14 cellular contexts compared by ENCODE assay signal in the genomic region with DNA sequence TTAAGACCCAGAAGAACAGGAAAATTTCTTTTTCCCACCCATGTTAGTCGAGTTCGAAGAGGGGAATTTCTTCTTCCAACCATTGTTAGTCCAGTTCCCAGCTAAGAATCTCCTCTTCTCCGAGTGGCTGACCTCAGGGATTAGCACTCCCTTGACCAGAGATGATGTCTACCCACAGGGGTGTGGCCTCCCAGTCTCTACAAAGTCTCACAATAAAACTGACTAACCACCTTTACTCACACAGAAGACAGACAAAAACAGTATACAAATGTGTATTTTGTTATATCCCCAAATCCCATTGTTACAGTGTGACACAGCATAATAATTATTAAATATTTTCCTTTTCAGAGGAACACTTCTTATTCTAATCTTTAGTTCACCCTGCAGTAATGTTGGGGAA.
DNase-seq lines count a peak whose midpoint lies in the region; ATAC-seq and TF ChIP-seq lines count a peak whose summit lies in the region.
"Had no signal": no experiment of that assay in that cellular context is flagged by ENCODE, and none has a peak within 500 bp of the region (broad histone marks: within the 10 kb centered on the region; RNA-seq: fewer than 3 reads in every experiment).

No MANE protein-coding gene starts in this region.

- H3K56ac ChIP-seq in IMR-90 (ENCODE audit: extremely low read depth, insufficient read depth, low read length): no peak overlapping the region

- no peaks in the 10 kb centered on the region for H3K27me3 Mint-ChIP-seq in MCF 10A (ENCODE audit: insufficient read depth, unreplicated experiment)
- H3K27me3 Mint-ChIP-seq in activated CD8-positive, alpha-beta T cell treated with anti-CD3 and anti-CD28 coated beads, Interleukin-2, amount 10 ng/mL, durations not matched to agents 7 days and 5 days (ENCODE audit: low read depth): peaks cover 5% of the 10 kb centered on the region
- no peaks in the 10 kb centered on the region for H3K27me3 Mint-ChIP-seq in naive thymus-derived CD8-positive, alpha-beta T cell
- H3K27me3 Mint-ChIP-seq: IgD-negative memory B cell had no signal

- H3K4me3 Mint-ChIP-seq in MCF 10A (ENCODE audit: unreplicated experiment): no peak overlapping the region
- H3K4me3 Mint-ChIP-seq in activated CD8-positive, alpha-beta T cell treated with anti-CD3 and anti-CD28 coated beads, Interleukin-2, amount 10 ng/mL, durations not matched to agents 7 days and 5 days: no peak overlapping the region
- no peak overlapping the region for H3K4me3 Mint-ChIP-seq in naive thymus-derived CD8-positive, alpha-beta T cell
- H3K4me3 Mint-ChIP-seq: activated T-cell treated with anti-CD3 and anti-CD28 coated beads, Interleukin-2, amount 50 U/mL, for 72 hours; IgD-negative memory B cell had no signal

- H3K36me3 Mint-ChIP-seq in MCF 10A (ENCODE audit: insufficient read depth, unreplicated experiment): no peaks in the 10 kb centered on the region
- peaks cover 4% of the 10 kb centered on the region for H3K36me3 Mint-ChIP-seq in activated CD8-positive, alpha-beta T cell treated with anti-CD3 and anti-CD28 coated beads, Interleukin-2, amount 10 ng/mL, durations not matched to agents 7 days and 5 days (ENCODE audit: low read depth)
- H3K36me3 Mint-ChIP-seq in naive thymus-derived CD8-positive, alpha-beta T cell: no peaks in the 10 kb centered on the region
- H3K36me3 Mint-ChIP-seq: IgD-negative memory B cell had no signal

- dilution Hi-C loops in IMR-90 (cut with HindIII; ENCODE audit: low sequenced_read_pairs, unreplicated experiment): no loop called here

- H4K91ac ChIP-seq in IMR-90 (ENCODE audit: insufficient read depth, low read depth, low read length): no peak overlapping the region
- H4K91ac ChIP-seq in mesenchymal stem cell (ENCODE audit: low read length): no peak overlapping the region

- H3K9ac ChIP-seq in IMR-90 (ENCODE audit: low read depth, low read length) (no peak overlapping the region), mesenchymal stem cell (ENCODE audit: low read length) (peak overlapping the region; percentile 91)

- H3K9me1 ChIP-seq in IMR-90 (ENCODE audit: insufficient read depth, low read length): no peaks in the 10 kb centered on the region

- BruUV-seq in IMR-90 (replicated peaks; lab: Mats Ljungman, UMichigan): no TSS peak
- BruUV-seq in MCF 10A (replicated peaks; lab: Mats Ljungman, UMichigan): no TSS peak

- H3K4me1 ChIP-seq in IMR-90 (ENCODE audit: control insufficient read depth, insufficient read depth, low read length) (peaks cover 4% of the 10 kb centered on the region), mesenchymal stem cell (ENCODE audit: control insufficient read depth, insufficient read depth, low read depth, low read length) (no peaks in the 10 kb centered on the region)

- no peak overlapping the region for H2BK12ac ChIP-seq in mesenchymal stem cell (ENCODE audit: low read length in 2 of 2)

- H2BK15ac ChIP-seq in IMR-90 (ENCODE audit: low read depth, low read length) (peak overlapping the region; percentile 42; the same call in 1 of the 3 replicates), mesenchymal stem cell (ENCODE audit: low read depth, poor library complexity, severe bottlenecking) (no peak overlapping the region)

- DNase-seq in A172 (ENCODE audit: low spot score): peak; percentile 60
- DNase-seq in IMR-90: peak; percentile 10
- peak; percentile 25 for DNase-seq in MCF 10A (ENCODE audit: unreplicated experiment)
- peak; percentile 62 for DNase-seq in mesenchymal stem cell
- no peak for DNase-seq in stimulated activated CD4-positive, alpha-beta T cell treated with anti-CD3 and anti-CD28 coated beads, Interleukin-2, amount 100 ng/mL, for 48 hours
- no peak for DNase-seq in activated CD8-positive, alpha-beta T cell treated with anti-CD3 and anti-CD28 coated beads, Interleukin-2, amount 10 ng/mL, durations not matched to agents 7 days and 5 days
- DNase-seq in NCI-H146 treated with DMSO at 0.1 percent for 48 hours (lab: John Stamatoyannopoulos, UW; ENCODE audit: unreplicated experiment): no peak
- no peak for DNase-seq in naive thymus-derived CD8-positive, alpha-beta T cell
- DNase-seq: activated CD4-positive, CD25-positive, alpha-beta regulatory T cell treated with anti-CD3 and anti-CD28 coated beads, Interleukin-2, amount 50 U/mL, for 72 hours; activated T-cell treated with anti-CD3 and anti-CD28 coated beads, Interleukin-2, amount 50 U/mL, for 72 hours; DMS79; NCI-H146; NK-92 treated with Interleukin-12 subunit alpha and Interleukin-12 subunit beta, amount 100 ng/mL, for 24 hours had no signal

- no peaks in the 10 kb centered on the region for H3K79me1 ChIP-seq in IMR-90 (ENCODE audit: low read depth in 1 of 2, low read length in 2 of 2)
- no peaks in the 10 kb centered on the region for H3K79me1 ChIP-seq in mesenchymal stem cell (replicated peaks; ENCODE audit: low read length, poor library complexity, severe bottlenecking)

- intact Hi-C loops in IMR-90 (cut with micrococcal nuclease) (loop anchor here (5.0 kb wide), 1 partner anchor 389 kb away; a partner anchor contains a TSS), MCF 10A (cut with micrococcal nuclease) (no loop called here)

- H3K27ac ChIP-seq in IMR-90 (ENCODE audit: insufficient read depth, low read length) (no peak overlapping the region), mesenchymal stem cell (ENCODE audit: low read length, poor library complexity, severe bottlenecking) (no peak overlapping the region)

- TF ChIP-seq CTCF in IMR-90 (conservative IDR thresholded peaks at IDR 0.05; ENCODE audit: low read depth, low read length): no peak
- TF ChIP-seq CTCF in MCF 10A (IDR thresholded peaks at IDR 0.05; ENCODE audit: unreplicated experiment): no peak

- in situ Hi-C loops in IMR-90 (cut with MboI; ENCODE audit: low sequenced_read_pairs): no loop called here

- no peak for TF ChIP-seq RAD21 in IMR-90 (IDR thresholded peaks at IDR 0.05; ENCODE audit: low read length)

- peak overlapping the region; percentile 27; the same call in 1 of the 2 replicates for H2BK20ac ChIP-seq in IMR-90 (ENCODE audit: low read depth, low read length)

- peaks cover 21% of the 10 kb centered on the region for H3K4me1 Mint-ChIP-seq in MCF 10A (ENCODE audit: insufficient read depth, unreplicated experiment)
- H3K4me1 Mint-ChIP-seq in activated CD8-positive, alpha-beta T cell treated with anti-CD3 and anti-CD28 coated beads, Interleukin-2, amount 10 ng/mL, durations not matched to agents 7 days and 5 days (ENCODE audit: low read depth): peaks cover 8% of the 10 kb centered on the region
- H3K4me1 Mint-ChIP-seq in naive thymus-derived CD8-positive, alpha-beta T cell: no peaks in the 10 kb centered on the region
- H3K4me1 Mint-ChIP-seq: IgD-negative memory B cell had no signal

- H3K23ac ChIP-seq in IMR-90 (ENCODE audit: low read depth, low read length) (no peak overlapping the region), mesenchymal stem cell (ENCODE audit: low read length in 2 of 2) (no peak overlapping the region)

- H3K27ac Mint-ChIP-seq in MCF 10A (ENCODE audit: low read depth, unreplicated experiment): peak overlapping the region; percentile 99
- no peak overlapping the region for H3K27ac Mint-ChIP-seq in activated CD8-positive, alpha-beta T cell treated with anti-CD3 and anti-CD28 coated beads, Interleukin-2, amount 10 ng/mL, durations not matched to agents 7 days and 5 days
- no peak overlapping the region for H3K27ac Mint-ChIP-seq in naive thymus-derived CD8-positive, alpha-beta T cell
- H3K27ac Mint-ChIP-seq: activated T-cell treated with anti-CD3 and anti-CD28 coated beads, Interleukin-2, amount 50 U/mL, for 72 hours; IgD-negative memory B cell had no signal

- H3K9me3 ChIP-seq in IMR-90 (ENCODE audit: control insufficient read depth, insufficient read depth, low read length) (no peaks in the 10 kb centered on the region), mesenchymal stem cell (ENCODE audit: control insufficient read depth, low read length) (no peaks in the 10 kb centered on the region)

- TF ChIP-seq POLR2A in IMR-90 (IDR thresholded peaks at IDR 0.05; ENCODE audit: low read depth, low read length): no peak

- ATAC-seq in IMR-90 (ENCODE audit: low read depth): no peak
- no peak for ATAC-seq in activated CD8-positive, alpha-beta T cell treated with anti-CD3 and anti-CD28 coated beads, Interleukin-2, amount 10 ng/mL, durations not matched to agents 7 days and 5 days
- ATAC-seq in naive thymus-derived CD8-positive, alpha-beta T cell: no peak
- ATAC-seq: activated T-cell treated with anti-CD3 and anti-CD28 coated beads, Interleukin-2, amount 50 U/mL, for 72 hours had no signal

- H3K4me3 ChIP-seq in IMR-90 (ENCODE audit: insufficient read depth, low read depth, low read length) (no peak overlapping the region), mesenchymal stem cell (ENCODE audit: insufficient read depth in 1 of 2, low read depth in 1 of 2, low read length in 2 of 2) (no peak overlapping the region)

- H3K14ac ChIP-seq in IMR-90 (replicated peaks; ENCODE audit: low read depth, low read length) (no peak overlapping the region), mesenchymal stem cell (ENCODE audit: low read length in 2 of 2) (no peak overlapping the region)

- peak overlapping the region; percentile 57; the same call in 1 of the 2 replicates for H2BK120ac ChIP-seq in IMR-90 (ENCODE audit: low read depth, low read length)
- H2BK120ac ChIP-seq in mesenchymal stem cell (ENCODE audit: low read depth, low read length): peak overlapping the region; percentile 27

- H3K4ac ChIP-seq in IMR-90 (ENCODE audit: low read depth, low read length) (peak overlapping the region; percentile 7; the same call in 1 of the 2 replicates), mesenchymal stem cell (ENCODE audit: low read depth in 1 of 2, low read length in 2 of 2) (no peak overlapping the region)

- no peak overlapping the region; a peak in 1 of 4 replicates for H4K8ac ChIP-seq in IMR-90 (ENCODE audit: low read depth in 2 of 2, low read length in 2 of 2)
- peak overlapping the region; percentile 12 for H4K8ac ChIP-seq in mesenchymal stem cell (ENCODE audit: low read length)

- H2AFZ ChIP-seq in IMR-90 (replicated peaks; ENCODE audit: low read length, poor library complexity) (no peak overlapping the region), mesenchymal stem cell (ENCODE audit: low read depth, low read length) (no peak overlapping the region)

- WGBS in IMR-90 (ENCODE audit: extremely low coverage in 2 of 2, insufficient read length in 1 of 2), 2 experiments: 100% methylated on average over 2 of the region's 3 CpGs; no CpG with 5 or more reads in 1 of the 2 experiments
- 77% methylated on average over 3 of the region's 3 CpGs for WGBS in mesenchymal stem cell

- no peak overlapping the region for H3K4me2 ChIP-seq in IMR-90 (ENCODE audit: low read depth, low read length)
- H3K4me2 ChIP-seq in mesenchymal stem cell (ENCODE audit: low read length, poor library complexity, severe bottlenecking): no peak overlapping the region

- no peak overlapping the region for H2AK9ac ChIP-seq in IMR-90 (replicated peaks; ENCODE audit: low read depth, low read length, poor library complexity)

- H3K27me3 ChIP-seq in IMR-90 (ENCODE audit: control insufficient read depth, insufficient read depth, low read length) (no peaks in the 10 kb centered on the region), mesenchymal stem cell (ENCODE audit: control insufficient read depth in 1 of 2, insufficient read depth in 1 of 2, low read length in 2 of 2) (no peaks in the 10 kb centered on the region)

- H3K36me3 ChIP-seq in IMR-90 (ENCODE audit: control insufficient read depth, insufficient read depth, low read length): no peaks in the 10 kb centered on the region
- H3K36me3 ChIP-seq in mesenchymal stem cell (ENCODE audit: control insufficient read depth in 1 of 2, insufficient read depth in 2 of 2, low read depth in 1 of 2, low read length in 2 of 2): no peaks in the 10 kb centered on the region

- H3K18ac ChIP-seq in IMR-90 (ENCODE audit: low read depth, low read length) (peak overlapping the region; percentile 72; the same call in 1 of the 2 replicates), mesenchymal stem cell (ENCODE audit: low read depth in 1 of 2, low read length in 2 of 2) (no peak overlapping the region)

- POLR2A ChIA-PET in IMR-90 (lab: Charles Lee; ENCODE audit: unreplicated experiment) (no interaction called here), MCF 10A (lab: Yijun Ruan, JAX) (interaction anchor here (0.7 to 4.2 kb wide), 12 partner anchors 8 to 661 kb away, joined by 3 to 26 read pairs (median 5); a partner anchor contains a TSS)
- POLR2A ChIA-PET in activated CD8-positive, alpha-beta T cell treated with anti-CD3 and anti-CD28 coated beads, Interleukin-2, amount 10 ng/mL, durations not matched to agents 7 days and 5 days (lab: Charles Lee): no interaction called here
- POLR2A ChIA-PET in naive thymus-derived CD8-positive, alpha-beta T cell (lab: Charles Lee): no interaction called here

- CTCF ChIA-PET in IMR-90 (lab: Yijun Ruan, JAX) (no interaction called here), MCF 10A (lab: Yijun Ruan, JAX) (interaction anchor here (0.7 to 1.8 kb wide), 8 partner anchors 8 to 572 kb away, joined by 3 to 8 read pairs (median 4); no protein-coding TSS in a partner anchor)
- CTCF ChIA-PET in activated CD8-positive, alpha-beta T cell treated with anti-CD3 and anti-CD28 coated beads, Interleukin-2, amount 10 ng/mL, durations not matched to agents 7 days and 5 days (lab: Charles Lee): interaction anchor here (1.4 to 2.9 kb wide), 2 partner anchors 8 to 187 kb away, joined by 4 to 7 read pairs; no protein-coding TSS in a partner anchor

- H2AK5ac ChIP-seq in IMR-90 (ENCODE audit: low read depth, low read length): no peak overlapping the region
- no peak overlapping the region for H2AK5ac ChIP-seq in mesenchymal stem cell (ENCODE audit: low read length, severe bottlenecking)

- no peaks in the 10 kb centered on the region for H4K20me1 ChIP-seq in IMR-90 (ENCODE audit: insufficient read depth, low read length)

- H3K9me3 Mint-ChIP-seq in MCF 10A (ENCODE audit: unreplicated experiment): no peaks in the 10 kb centered on the region
- H3K9me3 Mint-ChIP-seq in activated CD8-positive, alpha-beta T cell treated with anti-CD3 and anti-CD28 coated beads, Interleukin-2, amount 10 ng/mL, durations not matched to agents 7 days and 5 days (ENCODE audit: insufficient read depth): peaks cover 5% of the 10 kb centered on the region
- H3K9me3 Mint-ChIP-seq in naive thymus-derived CD8-positive, alpha-beta T cell: peaks cover 0 to 3% (median 0%) of the 10 kb centered on the region in 9 donors
- H3K9me3 Mint-ChIP-seq: activated T-cell treated with anti-CD3 and anti-CD28 coated beads, Interleukin-2, amount 50 U/mL, for 72 hours; IgD-negative memory B cell had no signal

- H4K5ac ChIP-seq in IMR-90 (ENCODE audit: low read depth, low read length): no peak overlapping the region; the same call in 1 of the 2 replicates

- H2BK5ac ChIP-seq in IMR-90 (ENCODE audit: low read depth, low read length, poor library complexity, severe bottlenecking): no peak overlapping the region
- no peak overlapping the region for H2BK5ac ChIP-seq in mesenchymal stem cell (ENCODE audit: low read depth, low read length, poor library complexity, severe bottlenecking)

Comparison
In these comparisons a context has a peak if more than half of its experiments do, and no peak if none do; other contexts are left out.
1. DNase-seq: peak in A172 (single experiment), IMR-90 (single experiment), MCF 10A (single experiment) and mesenchymal stem cell (single experiment); none in stimulated activated CD4-positive, alpha-beta T cell treated with anti-CD3 and anti-CD28 coated beads, Interleukin-2, amount 100 ng/mL, for 48 hours (0 of 2), activated CD8-positive, alpha-beta T cell treated with anti-CD3 and anti-CD28 coated beads, Interleukin-2, amount 10 ng/mL, durations not matched to agents 7 days and 5 days (single experiment), NCI-H146 treated with DMSO at 0.1 percent for 48 hours (single experiment) and naive thymus-derived CD8-positive, alpha-beta T cell (0 of 10).